Comparison of ENCODE assay signal across 12 cellular contexts in the genomic region with DNA sequence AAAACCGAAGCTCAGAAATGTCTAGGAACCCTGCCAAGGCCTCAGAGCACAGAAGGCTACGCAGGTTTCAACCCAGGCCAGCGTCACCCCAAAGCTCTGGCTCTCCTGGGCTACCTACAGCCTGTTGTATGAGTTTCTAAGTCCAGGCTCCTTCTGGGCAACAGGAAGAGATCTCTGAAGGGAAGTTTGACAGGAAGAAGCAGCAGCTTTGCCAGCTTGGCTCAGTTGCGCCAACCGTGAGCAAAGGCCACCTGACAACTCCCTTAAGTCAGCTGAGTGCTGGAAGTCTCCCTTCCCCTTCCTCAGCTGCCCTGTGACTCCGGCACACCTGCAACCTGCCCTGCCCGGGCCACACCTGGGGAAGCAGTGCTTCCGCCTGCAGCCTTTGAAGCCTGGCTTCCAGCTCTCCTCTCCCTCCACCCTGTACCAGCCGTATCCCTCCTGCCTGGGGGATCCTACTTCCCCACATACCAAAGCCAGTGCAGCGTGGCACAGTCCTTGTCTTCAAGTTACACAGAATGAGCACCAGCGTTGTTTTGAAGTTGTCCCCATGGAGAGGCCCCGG. TPM values are rescaled to one million over a fixed set of nuclear protein-coding genes. Genes with fewer than 3 reads are reported as not detected.
DNase-seq lines count a peak whose midpoint lies in the region; ATAC-seq and TF ChIP-seq lines count a peak whose summit lies in the region.
"Had no signal": no experiment of that assay in that cellular context is flagged by ENCODE, and none has a peak within 500 bp of the region (broad histone marks: within the 10 kb centered on the region; RNA-seq: fewer than 3 reads in every experiment).

No MANE protein-coding gene starts in this region.

- TF ChIP-seq CTCF in gastroesophageal sphincter (IDR thresholded peaks at IDR 0.05) (no peak), upper lobe of left lung (IDR thresholded peaks at IDR 0.05) (no peak)

- no peak overlapping the region for H3K4me3 ChIP-seq in gastroesophageal sphincter
- H3K4me3 ChIP-seq in muscle layer of duodenum (ENCODE audit: low read depth in 1 of 2, low read length in 2 of 2) = no peak overlapping the region
- no peak overlapping the region for H3K4me3 ChIP-seq in upper lobe of left lung

- no peak for TF ChIP-seq POLR2A in gastroesophageal sphincter (IDR thresholded peaks at IDR 0.05)
- TF ChIP-seq POLR2A in upper lobe of left lung (IDR thresholded peaks at IDR 0.05) = no peak

- WGBS in gastroesophageal sphincter (ENCODE audit: low coverage in 1 of 2), 2 donors = 70 to 75% methylated on average over 3 to 7 of the region's 12 CpGs
- WGBS in upper lobe of left lung, 2 donors = 39 to 66% methylated on average over 10 to 12 of the region's 12 CpGs

- H3K9me3 ChIP-seq in gastroesophageal sphincter (no peaks in the 10 kb centered on the region), muscle layer of duodenum (ENCODE audit: control insufficient read depth in 1 of 2, low read length in 2 of 2) (no peaks in the 10 kb centered on the region), upper lobe of left lung (no peaks in the 10 kb centered on the region)

- DNase-seq in NCI-H510A treated with DMSO at 0.1 percent for 48 hours (lab: John Stamatoyannopoulos, UW) (peak; percentile 16), NCI-H510A (lab: John Stamatoyannopoulos, UW) (no peak), upper lobe of left lung (peak; percentile 69 to 87)
- DNase-seq in stimulated activated CD4-positive, alpha-beta T cell treated with anti-CD3 and anti-CD28 coated beads, Interleukin-4, amount 100 ng/mL, for 1 hour = no peak
- DNase-seq: activated CD8-positive, alpha-beta memory T cell treated with anti-CD3 and anti-CD28 coated beads, Interleukin-2, amount 10 ng/mL, durations not matched to agents 7 days and 5 days; amygdala; immature natural killer cell; NK-92 treated with Interleukin-12 subunit alpha and Interleukin-12 subunit beta, amount 100 ng/mL, for 24 hours had no signal

- no peaks in the 10 kb centered on the region for H3K27me3 ChIP-seq in gastroesophageal sphincter
- H3K27me3 ChIP-seq in muscle layer of duodenum (ENCODE audit: low read depth, low read length) = no peaks in the 10 kb centered on the region
- H3K27me3 ChIP-seq in upper lobe of left lung = no peaks in the 10 kb centered on the region

- H3K4me1 ChIP-seq in gastroesophageal sphincter = peaks cover 0 to 45% (median 11%) of the 10 kb centered on the region in 3 donors
- peaks cover 10 to 17% of the 10 kb centered on the region in 2 donors for H3K4me1 ChIP-seq in muscle layer of duodenum (ENCODE audit: control insufficient read depth in 1 of 2, insufficient read depth in 2 of 2, low read length in 2 of 2)
- peaks cover 18 to 40% (median 29%) of the 10 kb centered on the region in 4 donors for H3K4me1 ChIP-seq in upper lobe of left lung

- H3K27ac ChIP-seq in gastroesophageal sphincter = peak overlapping the region in 3 of 4 donors; percentile 58 to 70 (median 69)
- peak overlapping the region; percentile 63 for H3K27ac ChIP-seq in muscle layer of duodenum (ENCODE audit: low read length)
- H3K27ac ChIP-seq in upper lobe of left lung = peak overlapping the region; percentile 43 to 74 (median 58)

- ATAC-seq in gastroesophageal sphincter (peak; percentile 41), upper lobe of left lung (ENCODE audit: low FRiP score in 2 of 2) (peak; percentile 17 to 53), HG03280 (IDR thresholded peaks at IDR 0.05; ENCODE audit: unreplicated experiment) (no peak), HG03521 (IDR thresholded peaks at IDR 0.05; ENCODE audit: unreplicated experiment) (no peak)
- ATAC-seq: activated CD8-positive, alpha-beta memory T cell treated with anti-CD3 and anti-CD28 coated beads, Interleukin-2, amount 10 ng/mL, durations not matched to agents 7 days and 5 days had no signal

- TF ChIP-seq EP300 in gastroesophageal sphincter (IDR thresholded peaks at IDR 0.05) (no peak), upper lobe of left lung (IDR thresholded peaks at IDR 0.05) (peak in 1 of 4 donors; percentile 7)

- H3K36me3 ChIP-seq in gastroesophageal sphincter (no peaks in the 10 kb centered on the region), muscle layer of duodenum (ENCODE audit: control insufficient read depth in 1 of 2, insufficient read depth in 2 of 2, low read length in 2 of 2) (no peaks in the 10 kb centered on the region), upper lobe of left lung (no peaks in the 10 kb centered on the region)

RNA-seq across cellular contexts. Expression of gene SHB, which starts 36.7 kb away (rescaled TPM):
- 10 to 100 TPM in 3 of 4 donors, 1 to 10 TPM in 1; 9.7 to 17.5 (median 14.2) TPM for total RNA-seq in gastroesophageal sphincter
- total RNA-seq in upper lobe of left lung = 10 to 100 TPM; 29.3 to 51.2 (median 33.3) TPM

Comparison
In these comparisons a context has a peak if more than half of its experiments do, and no peak if none do; other contexts are left out.
1. DNase-seq: peak in NCI-H510A treated with DMSO at 0.1 percent for 48 hours (single experiment) and upper lobe of left lung (2 of 2); none in NCI-H510A (single experiment) and stimulated activated CD4-positive, alpha-beta T cell treated with anti-CD3 and anti-CD28 coated beads, Interleukin-4, amount 100 ng/mL, for 1 hour (single experiment).
2. ATAC-seq: peak in gastroesophageal sphincter (single experiment) and upper lobe of left lung (2 of 2); none in HG03280 (single experiment) and HG03521 (single experiment).
3. Peak in every context shown above with its lines, with median percentiles within 50 percentile points of each other: H3K27ac ChIP-seq.